In the genomic region with DNA sequence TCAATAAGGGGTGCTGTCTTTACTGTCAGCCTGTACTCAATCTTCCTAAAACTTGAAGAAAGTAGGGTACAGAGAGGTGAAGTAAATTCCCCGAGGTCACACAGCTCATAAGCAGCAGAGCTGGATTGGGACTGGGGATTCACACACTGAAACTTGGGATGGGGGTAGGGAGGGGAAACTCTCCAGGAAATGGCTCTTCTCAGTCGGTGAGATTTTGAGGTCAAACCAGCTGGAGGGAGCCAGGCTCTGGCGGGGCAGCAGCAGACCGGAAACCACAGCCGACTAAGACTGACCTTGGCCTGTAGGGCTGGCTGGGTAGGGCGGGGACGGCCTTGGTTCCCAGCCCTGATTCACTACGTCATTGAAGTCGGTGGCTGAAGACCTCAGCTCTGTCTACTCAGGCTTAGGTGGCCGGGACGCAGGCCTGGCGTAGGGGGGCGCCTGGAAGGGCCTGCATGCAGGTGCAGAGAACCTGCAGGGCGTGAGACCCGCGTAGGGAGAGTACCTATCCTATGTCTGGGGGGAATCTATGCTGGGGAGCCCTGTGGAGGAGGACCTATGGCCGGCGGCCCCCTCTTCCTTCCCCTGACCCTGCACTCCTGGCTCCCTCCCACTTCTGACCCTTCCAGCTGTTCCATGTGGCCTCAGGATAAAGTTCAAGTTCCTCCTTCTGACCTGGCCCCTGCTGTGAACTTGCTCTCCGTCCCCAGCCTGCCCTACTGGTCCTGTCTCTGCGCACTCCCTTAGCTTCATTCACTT, we compare ENCODE assay signal across 1 cellular context.
TF ChIP-seq lines count a peak whose summit lies in the region.

No MANE protein-coding gene starts in this region.

TF ChIP-seq in HepG2, 621 proteins besides CTCF, POLR2A, EP300 and RAD21 (continued from another document and continues in another):
- TF ChIP-seq ZXDC (CRISPR knock-in tag; IDR thresholded peaks at IDR 0.05) (no peak), RBM22 (optimal IDR thresholded peaks at IDR 0.05; ENCODE audit: low read length) (no peak), PITX1 (CRISPR knock-in tag; IDR thresholded peaks at IDR 0.05) (no peak; the same call in none of the 2 replicates), MTA3 (CRISPR knock-in tag; IDR thresholded peaks at IDR 0.05) (no peak), ZBTB49 (CRISPR knock-in tag; IDR thresholded peaks at IDR 0.05; ENCODE audit: borderline replicate concordance) (no peak), TEAD2 (CRISPR knock-in tag; IDR thresholded peaks at IDR 0.05) (no peak), NBN (conservative IDR thresholded peaks at IDR 0.05) (no peak), ZNF672 (CRISPR knock-in tag; IDR thresholded peaks at IDR 0.05) (no peak), TOE1 (CRISPR knock-in tag; IDR thresholded peaks at IDR 0.05) (no peak), ZNF737 (CRISPR knock-in tag; IDR thresholded peaks at IDR 0.05; ENCODE audit: borderline replicate concordance) (no peak), LCORL (IDR thresholded peaks at IDR 0.05) (no peak), LCORL (CRISPR knock-in tag; IDR thresholded peaks at IDR 0.05) (peak; percentile 81), CENPX (CRISPR knock-in tag; IDR thresholded peaks at IDR 0.05) (no peak), ZBTB34 (CRISPR knock-in tag; IDR thresholded peaks at IDR 0.05) (no peak), SOX13 (IDR thresholded peaks at IDR 0.05) (0 out of 2 replicates have a peak, but pooled peaks have one; percentile 6), SOX13 (CRISPR knock-in tag; conservative IDR thresholded peaks at IDR 0.05 in 1 of 2, IDR thresholded peaks at IDR 0.05 in 1 of 2) (peak in 1 of 2 experiments; percentile 45; a peak in 2 of 4 replicates), YY1 (IDR thresholded peaks at IDR 0.05; ENCODE audit: insufficient read depth, insufficient replicate concordance, low read depth, low read length) (no peak), FOSL1 (CRISPR knock-in tag; IDR thresholded peaks at IDR 0.05; ENCODE audit: borderline replicate concordance) (no peak), MNT (IDR thresholded peaks at IDR 0.05) (no peak), ZNF44 (CRISPR knock-in tag; IDR thresholded peaks at IDR 0.05) (no peak), ATRX (CRISPR knock-in tag; IDR thresholded peaks at IDR 0.05; ENCODE audit: borderline replicate concordance) (no peak), ZNF124 (CRISPR knock-in tag; IDR thresholded peaks at IDR 0.05) (0 out of 2 replicates have a peak, but pooled peaks have one; percentile 27), NFIB (CRISPR knock-in tag; IDR thresholded peaks at IDR 0.05; ENCODE audit: borderline replicate concordance) (no peak), ZNF30 (CRISPR knock-in tag; IDR thresholded peaks at IDR 0.05) (no peak), ZNF607 (CRISPR knock-in tag; IDR thresholded peaks at IDR 0.05; ENCODE audit: borderline replicate concordance) (0 out of 2 replicates have a peak, but pooled peaks have one; percentile 34), ZSCAN20 (CRISPR knock-in tag; IDR thresholded peaks at IDR 0.05; ENCODE audit: borderline replicate concordance) (no peak), ZBTB38 (CRISPR knock-in tag; IDR thresholded peaks at IDR 0.05) (peak; percentile 24; the same call in 1 of the 2 replicates), ZNF138 (CRISPR knock-in tag; IDR thresholded peaks at IDR 0.05; ENCODE audit: low read depth) (no peak), ZNF704 (CRISPR knock-in tag; IDR thresholded peaks at IDR 0.05; ENCODE audit: borderline replicate concordance) (no peak), IKZF5 (CRISPR knock-in tag; IDR thresholded peaks at IDR 0.05) (peak; percentile 81; the same call in 1 of the 2 replicates), AGO2 (optimal IDR thresholded peaks at IDR 0.05; ENCODE audit: low read depth, low read length) (no peak), MED8 (CRISPR knock-in tag; IDR thresholded peaks at IDR 0.05; ENCODE audit: insufficient replicate concordance) (no peak), SIN3A (IDR thresholded peaks at IDR 0.05; ENCODE audit: borderline replicate concordance, low read depth, low read length) (no peak), DPF2 (CRISPR knock-in tag; IDR thresholded peaks at IDR 0.05; ENCODE audit: borderline replicate concordance, low read depth) (peak; percentile 17; the same call in 1 of the 2 replicates), AGO1 (IDR thresholded peaks at IDR 0.05; ENCODE audit: low read depth, low read length, poor library complexity, severe bottlenecking) (no peak), ZNF280B (CRISPR knock-in tag; IDR thresholded peaks at IDR 0.05; ENCODE audit: borderline replicate concordance) (0 out of 2 replicates have a peak, but pooled peaks have one; percentile 27), ZBTB7A (CRISPR knock-in tag; IDR thresholded peaks at IDR 0.05) (no peak)
- TF ChIP-seq, protein P1, sequence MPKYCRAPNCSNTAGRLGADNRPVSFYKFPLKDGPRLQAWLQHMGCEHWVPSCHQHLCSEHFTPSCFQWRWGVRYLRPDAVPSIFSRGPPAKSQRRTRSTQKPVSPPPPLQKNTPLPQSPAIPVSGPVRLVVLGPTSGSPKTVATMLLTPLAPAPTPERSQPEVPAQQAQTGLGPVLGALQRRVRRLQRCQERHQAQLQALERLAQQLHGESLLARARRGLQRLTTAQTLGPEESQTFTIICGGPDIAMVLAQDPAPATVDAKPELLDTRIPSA (CRISPR knock-in tag; IDR thresholded peaks at IDR 0.05; ENCODE audit: borderline replicate concordance): no peak
- TF ChIP-seq, protein P2, sequence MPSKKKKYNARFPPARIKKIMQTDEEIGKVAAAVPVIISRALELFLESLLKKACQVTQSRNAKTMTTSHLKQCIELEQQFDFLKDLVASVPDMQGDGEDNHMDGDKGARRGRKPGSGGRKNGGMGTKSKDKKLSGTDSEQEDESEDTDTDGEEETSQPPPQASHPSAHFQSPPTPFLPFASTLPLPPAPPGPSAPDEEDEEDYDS (CRISPR knock-in tag; IDR thresholded peaks at IDR 0.05): no peak
- TF ChIP-seq, protein P3, sequence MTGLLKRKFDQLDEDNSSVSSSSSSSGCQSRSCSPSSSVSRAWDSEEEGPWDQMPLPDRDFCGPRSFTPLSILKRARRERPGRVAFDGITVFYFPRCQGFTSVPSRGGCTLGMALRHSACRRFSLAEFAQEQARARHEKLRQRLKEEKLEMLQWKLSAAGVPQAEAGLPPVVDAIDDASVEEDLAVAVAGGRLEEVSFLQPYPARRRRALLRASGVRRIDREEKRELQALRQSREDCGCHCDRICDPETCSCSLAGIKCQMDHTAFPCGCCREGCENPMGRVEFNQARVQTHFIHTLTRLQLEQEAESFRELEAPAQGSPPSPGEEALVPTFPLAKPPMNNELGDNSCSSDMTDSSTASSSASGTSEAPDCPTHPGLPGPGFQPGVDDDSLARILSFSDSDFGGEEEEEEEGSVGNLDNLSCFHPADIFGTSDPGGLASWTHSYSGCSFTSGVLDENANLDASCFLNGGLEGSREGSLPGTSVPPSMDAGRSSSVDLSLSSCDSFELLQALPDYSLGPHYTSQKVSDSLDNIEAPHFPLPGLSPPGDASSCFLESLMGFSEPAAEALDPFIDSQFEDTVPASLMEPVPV (CRISPR knock-in tag; IDR thresholded peaks at IDR 0.05): peak; percentile 40; the same call in 1 of the 2 replicates
- TF ChIP-seq, protein P4, sequence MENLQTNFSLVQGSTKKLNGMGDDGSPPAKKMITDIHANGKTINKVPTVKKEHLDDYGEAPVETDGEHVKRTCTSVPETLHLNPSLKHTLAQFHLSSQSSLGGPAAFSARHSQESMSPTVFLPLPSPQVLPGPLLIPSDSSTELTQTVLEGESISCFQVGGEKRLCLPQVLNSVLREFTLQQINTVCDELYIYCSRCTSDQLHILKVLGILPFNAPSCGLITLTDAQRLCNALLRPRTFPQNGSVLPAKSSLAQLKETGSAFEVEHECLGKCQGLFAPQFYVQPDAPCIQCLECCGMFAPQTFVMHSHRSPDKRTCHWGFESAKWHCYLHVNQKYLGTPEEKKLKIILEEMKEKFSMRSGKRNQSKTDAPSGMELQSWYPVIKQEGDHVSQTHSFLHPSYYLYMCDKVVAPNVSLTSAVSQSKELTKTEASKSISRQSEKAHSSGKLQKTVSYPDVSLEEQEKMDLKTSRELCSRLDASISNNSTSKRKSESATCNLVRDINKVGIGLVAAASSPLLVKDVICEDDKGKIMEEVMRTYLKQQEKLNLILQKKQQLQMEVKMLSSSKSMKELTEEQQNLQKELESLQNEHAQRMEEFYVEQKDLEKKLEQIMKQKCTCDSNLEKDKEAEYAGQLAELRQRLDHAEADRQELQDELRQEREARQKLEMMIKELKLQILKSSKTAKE (CRISPR knock-in tag; IDR thresholded peaks at IDR 0.05; ENCODE audit: borderline replicate concordance): peak; percentile 97
